ENCODE assay signal across 9 cellular contexts in genomic region chr1:101122452-101123166, GRCh38.
A peak's percentile ranks its signal among the peaks of the same experiment; 100 is the strongest.
DNase-seq lines count a peak whose midpoint lies in the region; ATAC-seq and FAIRE-seq lines count a peak whose summit lies in the region.
"Had no signal": no experiment of that assay in that cellular context is flagged by ENCODE, and none has a peak within 500 bp of the region (broad histone marks: within the 10 kb centered on the region; RNA-seq: fewer than 3 reads in every experiment).

No MANE protein-coding gene starts in this region.

- FAIRE-seq in RCC 7860 (lab: Jason Lieb, UNC): no peak

- peaks cover 1% of the 10 kb centered on the region for H3K36me3 Mint-ChIP-seq in activated naive CD4-positive, alpha-beta T cell treated with anti-CD3 and anti-CD28 coated beads, Interleukin-2, amount 50 U/mL, for 24 hours
- H3K36me3 Mint-ChIP-seq in stimulated activated naive CD8-positive, alpha-beta T cell treated with anti-CD3 and anti-CD28 coated beads, Interleukin-15, Interleukin-2, amounts not matched to agents 100 ng/mL and 50 ng/mL, for 24 hours (ENCODE audit: low read depth): no peaks in the 10 kb centered on the region

- peak; percentile 96 for ATAC-seq in HG02763 (IDR thresholded peaks at IDR 0.05; ENCODE audit: unreplicated experiment)

- H3K4me1 Mint-ChIP-seq in activated naive CD4-positive, alpha-beta T cell treated with anti-CD3 and anti-CD28 coated beads, Interleukin-2, amount 50 U/mL, for 24 hours: peaks cover 72% of the 10 kb centered on the region
- H3K4me1 Mint-ChIP-seq in stimulated activated naive CD8-positive, alpha-beta T cell treated with anti-CD3 and anti-CD28 coated beads, Interleukin-15, Interleukin-2, amounts not matched to agents 100 ng/mL and 50 ng/mL, for 24 hours (ENCODE audit: low read depth): peaks cover 55% of the 10 kb centered on the region

- peak overlapping the region; percentile 37 for H3K4me3 Mint-ChIP-seq in activated naive CD4-positive, alpha-beta T cell treated with anti-CD3 and anti-CD28 coated beads, Interleukin-2, amount 50 U/mL, for 24 hours
- peak overlapping the region; percentile 8 for H3K4me3 Mint-ChIP-seq in stimulated activated naive CD8-positive, alpha-beta T cell treated with anti-CD3 and anti-CD28 coated beads, Interleukin-15, Interleukin-2, amounts not matched to agents 100 ng/mL and 50 ng/mL, for 24 hours

- DNase-seq in activated naive CD4-positive, alpha-beta T cell treated with anti-CD3 and anti-CD28 coated beads, Interleukin-2, amount 50 U/mL, for 16 hours: no peak
- DNase-seq in RCC 7860 (ENCODE audit: low spot score) (peak; percentile 61), COR-L47 (lab: John Stamatoyannopoulos, UW) (no peak), EL (no peak), NCI-H1436 treated with DMSO at 0.1 percent for 48 hours (lab: John Stamatoyannopoulos, UW) (no peak)
- DNase-seq: AML-193 had no signal

- H3K27me3 Mint-ChIP-seq in activated naive CD4-positive, alpha-beta T cell treated with anti-CD3 and anti-CD28 coated beads, Interleukin-2, amount 50 U/mL, for 24 hours: no peaks in the 10 kb centered on the region
- H3K27me3 Mint-ChIP-seq in stimulated activated naive CD8-positive, alpha-beta T cell treated with anti-CD3 and anti-CD28 coated beads, Interleukin-15, Interleukin-2, amounts not matched to agents 100 ng/mL and 50 ng/mL, for 24 hours: no peaks in the 10 kb centered on the region

- no peaks in the 10 kb centered on the region for H3K9me3 Mint-ChIP-seq in activated naive CD4-positive, alpha-beta T cell treated with anti-CD3 and anti-CD28 coated beads, Interleukin-2, amount 50 U/mL, for 24 hours
- no peaks in the 10 kb centered on the region for H3K9me3 Mint-ChIP-seq in stimulated activated naive CD8-positive, alpha-beta T cell treated with anti-CD3 and anti-CD28 coated beads, Interleukin-15, Interleukin-2, amounts not matched to agents 100 ng/mL and 50 ng/mL, for 24 hours

- H3K27ac Mint-ChIP-seq in activated naive CD4-positive, alpha-beta T cell treated with anti-CD3 and anti-CD28 coated beads, Interleukin-2, amount 50 U/mL, for 24 hours: peak overlapping the region; percentile 79
- H3K27ac Mint-ChIP-seq in stimulated activated naive CD8-positive, alpha-beta T cell treated with anti-CD3 and anti-CD28 coated beads, Interleukin-15, Interleukin-2, amounts not matched to agents 100 ng/mL and 50 ng/mL, for 24 hours: peak overlapping the region; percentile 76
